In the genomic region with DNA sequence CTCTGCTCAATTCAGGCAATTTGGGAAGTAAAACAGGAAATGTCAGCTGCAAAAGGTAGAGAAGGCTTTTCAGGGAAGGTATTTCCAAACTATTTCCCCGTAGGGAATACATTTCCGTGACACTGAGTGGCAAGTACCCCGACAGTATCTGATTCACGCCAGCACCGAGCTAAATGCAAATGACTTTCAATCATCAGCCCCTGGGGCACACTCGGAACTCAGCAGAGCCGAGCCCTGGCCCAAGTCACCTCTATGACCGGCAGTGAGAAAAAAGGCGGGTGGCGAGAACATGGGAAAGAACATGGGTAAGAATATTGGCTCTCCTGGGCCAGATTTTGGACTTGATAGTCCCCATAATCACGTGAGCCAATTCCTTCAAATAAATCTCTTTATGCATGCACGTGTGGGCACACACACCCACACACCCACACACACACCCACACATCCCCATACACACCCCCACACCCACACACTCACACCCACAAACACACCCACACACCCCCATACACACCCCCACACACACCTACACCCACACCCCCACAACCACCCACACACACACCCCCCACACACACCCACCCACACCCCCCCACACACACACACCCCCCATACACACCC, we compare ENCODE assay signal across 2 cellular contexts.
A peak's percentile ranks its signal among the peaks of the same experiment; 100 is the strongest.
TF ChIP-seq lines count a peak whose summit lies in the region.

No MANE protein-coding gene starts in this region.

TF ChIP-seq in HEK293, 187 proteins besides CTCF, POLR2A, EP300 and RAD21:
- TF ChIP-seq EGR2 (tag by site-specific recombination; IDR thresholded peaks at IDR 0.05; ENCODE audit: low read depth) (peak; percentile 82), KLF10 (tag by site-specific recombination; IDR thresholded peaks at IDR 0.05) (no peak), ZFHX2 (tag by site-specific recombination; conservative IDR thresholded peaks at IDR 0.05) (peak; percentile 84), ZNF146 (tag by site-specific recombination; IDR thresholded peaks at IDR 0.05) (no peak), IKZF3 (tag by site-specific recombination; IDR thresholded peaks at IDR 0.05) (no peak), ZNF416 (tag by site-specific recombination; IDR thresholded peaks at IDR 0.05) (no peak), SCRT2 (tag by site-specific recombination; IDR thresholded peaks at IDR 0.05) (no peak), KLF1 (tag by site-specific recombination; IDR thresholded peaks at IDR 0.05) (peak; percentile 85), KLF9 (tag by site-specific recombination; IDR thresholded peaks at IDR 0.05; ENCODE audit: low read depth) (peak; percentile 76), KLF7 (tag by site-specific recombination; IDR thresholded peaks at IDR 0.05; ENCODE audit: borderline replicate concordance) (no peak), SCRT1 (tag by site-specific recombination; IDR thresholded peaks at IDR 0.05; ENCODE audit: borderline replicate concordance) (no peak)
- TF ChIP-seq, protein P1, sequence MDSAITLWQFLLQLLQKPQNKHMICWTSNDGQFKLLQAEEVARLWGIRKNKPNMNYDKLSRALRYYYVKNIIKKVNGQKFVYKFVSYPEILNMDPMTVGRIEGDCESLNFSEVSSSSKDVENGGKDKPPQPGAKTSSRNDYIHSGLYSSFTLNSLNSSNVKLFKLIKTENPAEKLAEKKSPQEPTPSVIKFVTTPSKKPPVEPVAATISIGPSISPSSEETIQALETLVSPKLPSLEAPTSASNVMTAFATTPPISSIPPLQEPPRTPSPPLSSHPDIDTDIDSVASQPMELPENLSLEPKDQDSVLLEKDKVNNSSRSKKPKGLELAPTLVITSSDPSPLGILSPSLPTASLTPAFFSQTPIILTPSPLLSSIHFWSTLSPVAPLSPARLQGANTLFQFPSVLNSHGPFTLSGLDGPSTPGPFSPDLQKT (IDR thresholded peaks at IDR 0.05; ENCODE audit: borderline replicate concordance, low read depth, low read length): no peak
- TF ChIP-seq, protein P2, sequence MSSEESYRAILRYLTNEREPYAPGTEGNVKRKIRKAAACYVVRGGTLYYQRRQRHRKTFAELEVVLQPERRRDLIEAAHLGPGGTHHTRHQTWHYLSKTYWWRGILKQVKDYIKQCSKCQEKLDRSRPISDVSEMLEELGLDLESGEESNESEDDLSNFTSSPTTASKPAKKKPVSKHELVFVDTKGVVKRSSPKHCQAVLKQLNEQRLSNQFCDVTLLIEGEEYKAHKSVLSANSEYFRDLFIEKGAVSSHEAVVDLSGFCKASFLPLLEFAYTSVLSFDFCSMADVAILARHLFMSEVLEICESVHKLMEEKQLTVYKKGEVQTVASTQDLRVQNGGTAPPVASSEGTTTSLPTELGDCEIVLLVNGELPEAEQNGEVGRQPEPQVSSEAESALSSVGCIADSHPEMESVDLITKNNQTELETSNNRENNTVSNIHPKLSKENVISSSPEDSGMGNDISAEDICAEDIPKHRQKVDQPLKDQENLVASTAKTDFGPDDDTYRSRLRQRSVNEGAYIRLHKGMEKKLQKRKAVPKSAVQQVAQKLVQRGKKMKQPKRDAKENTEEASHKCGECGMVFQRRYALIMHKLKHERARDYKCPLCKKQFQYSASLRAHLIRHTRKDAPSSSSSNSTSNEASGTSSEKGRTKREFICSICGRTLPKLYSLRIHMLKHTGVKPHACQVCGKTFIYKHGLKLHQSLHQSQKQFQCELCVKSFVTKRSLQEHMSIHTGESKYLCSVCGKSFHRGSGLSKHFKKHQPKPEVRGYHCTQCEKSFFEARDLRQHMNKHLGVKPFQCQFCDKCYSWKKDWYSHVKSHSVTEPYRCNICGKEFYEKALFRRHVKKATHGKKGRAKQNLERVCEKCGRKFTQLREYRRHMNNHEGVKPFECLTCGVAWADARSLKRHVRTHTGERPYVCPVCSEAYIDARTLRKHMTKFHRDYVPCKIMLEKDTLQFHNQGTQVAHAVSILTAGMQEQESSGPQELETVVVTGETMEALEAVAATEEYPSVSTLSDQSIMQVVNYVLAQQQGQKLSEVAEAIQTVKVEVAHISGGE (tag by site-specific recombination; conservative IDR thresholded peaks at IDR 0.05; ENCODE audit: low read depth): no peak
TF ChIP-seq in HEK293: peak in this region for 4.

TF ChIP-seq in H1, 55 proteins besides CTCF, POLR2A, EP300 and RAD21:
- TF ChIP-seq TAF1 (IDR thresholded peaks at IDR 0.05; ENCODE audit: low read depth, low read length) (no peak), SIX5 (IDR thresholded peaks at IDR 0.05; ENCODE audit: low read depth, low read length) (no peak), CTBP2 (IDR thresholded peaks at IDR 0.05; ENCODE audit: borderline replicate concordance, insufficient read depth, insufficient read length, low read length) (no peak), TEAD4 (IDR thresholded peaks at IDR 0.05; ENCODE audit: low read depth, low read length) (no peak), SUZ12 (IDR thresholded peaks at IDR 0.05; ENCODE audit: low read length) (no peak), CBX5 (IDR thresholded peaks at IDR 0.05; ENCODE audit: low read depth, low read length) (no peak), CBX8 (IDR thresholded peaks at IDR 0.05; ENCODE audit: borderline replicate concordance, low read depth, low read length) (no peak), HDAC2 (IDR thresholded peaks at IDR 0.05; ENCODE audit: borderline replicate concordance in 1 of 2, low read depth in 2 of 2, low read length in 2 of 2) (no peak), KDM1A (IDR thresholded peaks at IDR 0.05; ENCODE audit: borderline replicate concordance, low read length) (no peak), JUND (IDR thresholded peaks at IDR 0.05; ENCODE audit: low read length) (no peak), CREB1 (IDR thresholded peaks at IDR 0.05) (no peak), BRCA1 (IDR thresholded peaks at IDR 0.05; ENCODE audit: low read depth, low read length) (no peak)
- TF ChIP-seq, protein P3, sequence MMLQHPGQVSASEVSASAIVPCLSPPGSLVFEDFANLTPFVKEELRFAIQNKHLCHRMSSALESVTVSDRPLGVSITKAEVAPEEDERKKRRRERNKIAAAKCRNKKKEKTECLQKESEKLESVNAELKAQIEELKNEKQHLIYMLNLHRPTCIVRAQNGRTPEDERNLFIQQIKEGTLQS (IDR thresholded peaks at IDR 0.05; ENCODE audit: insufficient read depth, low read depth, low read length): no peak
- TF ChIP-seq, protein P4, sequence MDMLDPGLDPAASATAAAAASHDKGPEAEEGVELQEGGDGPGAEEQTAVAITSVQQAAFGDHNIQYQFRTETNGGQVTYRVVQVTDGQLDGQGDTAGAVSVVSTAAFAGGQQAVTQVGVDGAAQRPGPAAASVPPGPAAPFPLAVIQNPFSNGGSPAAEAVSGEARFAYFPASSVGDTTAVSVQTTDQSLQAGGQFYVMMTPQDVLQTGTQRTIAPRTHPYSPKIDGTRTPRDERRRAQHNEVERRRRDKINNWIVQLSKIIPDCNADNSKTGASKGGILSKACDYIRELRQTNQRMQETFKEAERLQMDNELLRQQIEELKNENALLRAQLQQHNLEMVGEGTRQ (IDR thresholded peaks at IDR 0.05; ENCODE audit: low read length): no peak
- TF ChIP-seq, protein P5, sequence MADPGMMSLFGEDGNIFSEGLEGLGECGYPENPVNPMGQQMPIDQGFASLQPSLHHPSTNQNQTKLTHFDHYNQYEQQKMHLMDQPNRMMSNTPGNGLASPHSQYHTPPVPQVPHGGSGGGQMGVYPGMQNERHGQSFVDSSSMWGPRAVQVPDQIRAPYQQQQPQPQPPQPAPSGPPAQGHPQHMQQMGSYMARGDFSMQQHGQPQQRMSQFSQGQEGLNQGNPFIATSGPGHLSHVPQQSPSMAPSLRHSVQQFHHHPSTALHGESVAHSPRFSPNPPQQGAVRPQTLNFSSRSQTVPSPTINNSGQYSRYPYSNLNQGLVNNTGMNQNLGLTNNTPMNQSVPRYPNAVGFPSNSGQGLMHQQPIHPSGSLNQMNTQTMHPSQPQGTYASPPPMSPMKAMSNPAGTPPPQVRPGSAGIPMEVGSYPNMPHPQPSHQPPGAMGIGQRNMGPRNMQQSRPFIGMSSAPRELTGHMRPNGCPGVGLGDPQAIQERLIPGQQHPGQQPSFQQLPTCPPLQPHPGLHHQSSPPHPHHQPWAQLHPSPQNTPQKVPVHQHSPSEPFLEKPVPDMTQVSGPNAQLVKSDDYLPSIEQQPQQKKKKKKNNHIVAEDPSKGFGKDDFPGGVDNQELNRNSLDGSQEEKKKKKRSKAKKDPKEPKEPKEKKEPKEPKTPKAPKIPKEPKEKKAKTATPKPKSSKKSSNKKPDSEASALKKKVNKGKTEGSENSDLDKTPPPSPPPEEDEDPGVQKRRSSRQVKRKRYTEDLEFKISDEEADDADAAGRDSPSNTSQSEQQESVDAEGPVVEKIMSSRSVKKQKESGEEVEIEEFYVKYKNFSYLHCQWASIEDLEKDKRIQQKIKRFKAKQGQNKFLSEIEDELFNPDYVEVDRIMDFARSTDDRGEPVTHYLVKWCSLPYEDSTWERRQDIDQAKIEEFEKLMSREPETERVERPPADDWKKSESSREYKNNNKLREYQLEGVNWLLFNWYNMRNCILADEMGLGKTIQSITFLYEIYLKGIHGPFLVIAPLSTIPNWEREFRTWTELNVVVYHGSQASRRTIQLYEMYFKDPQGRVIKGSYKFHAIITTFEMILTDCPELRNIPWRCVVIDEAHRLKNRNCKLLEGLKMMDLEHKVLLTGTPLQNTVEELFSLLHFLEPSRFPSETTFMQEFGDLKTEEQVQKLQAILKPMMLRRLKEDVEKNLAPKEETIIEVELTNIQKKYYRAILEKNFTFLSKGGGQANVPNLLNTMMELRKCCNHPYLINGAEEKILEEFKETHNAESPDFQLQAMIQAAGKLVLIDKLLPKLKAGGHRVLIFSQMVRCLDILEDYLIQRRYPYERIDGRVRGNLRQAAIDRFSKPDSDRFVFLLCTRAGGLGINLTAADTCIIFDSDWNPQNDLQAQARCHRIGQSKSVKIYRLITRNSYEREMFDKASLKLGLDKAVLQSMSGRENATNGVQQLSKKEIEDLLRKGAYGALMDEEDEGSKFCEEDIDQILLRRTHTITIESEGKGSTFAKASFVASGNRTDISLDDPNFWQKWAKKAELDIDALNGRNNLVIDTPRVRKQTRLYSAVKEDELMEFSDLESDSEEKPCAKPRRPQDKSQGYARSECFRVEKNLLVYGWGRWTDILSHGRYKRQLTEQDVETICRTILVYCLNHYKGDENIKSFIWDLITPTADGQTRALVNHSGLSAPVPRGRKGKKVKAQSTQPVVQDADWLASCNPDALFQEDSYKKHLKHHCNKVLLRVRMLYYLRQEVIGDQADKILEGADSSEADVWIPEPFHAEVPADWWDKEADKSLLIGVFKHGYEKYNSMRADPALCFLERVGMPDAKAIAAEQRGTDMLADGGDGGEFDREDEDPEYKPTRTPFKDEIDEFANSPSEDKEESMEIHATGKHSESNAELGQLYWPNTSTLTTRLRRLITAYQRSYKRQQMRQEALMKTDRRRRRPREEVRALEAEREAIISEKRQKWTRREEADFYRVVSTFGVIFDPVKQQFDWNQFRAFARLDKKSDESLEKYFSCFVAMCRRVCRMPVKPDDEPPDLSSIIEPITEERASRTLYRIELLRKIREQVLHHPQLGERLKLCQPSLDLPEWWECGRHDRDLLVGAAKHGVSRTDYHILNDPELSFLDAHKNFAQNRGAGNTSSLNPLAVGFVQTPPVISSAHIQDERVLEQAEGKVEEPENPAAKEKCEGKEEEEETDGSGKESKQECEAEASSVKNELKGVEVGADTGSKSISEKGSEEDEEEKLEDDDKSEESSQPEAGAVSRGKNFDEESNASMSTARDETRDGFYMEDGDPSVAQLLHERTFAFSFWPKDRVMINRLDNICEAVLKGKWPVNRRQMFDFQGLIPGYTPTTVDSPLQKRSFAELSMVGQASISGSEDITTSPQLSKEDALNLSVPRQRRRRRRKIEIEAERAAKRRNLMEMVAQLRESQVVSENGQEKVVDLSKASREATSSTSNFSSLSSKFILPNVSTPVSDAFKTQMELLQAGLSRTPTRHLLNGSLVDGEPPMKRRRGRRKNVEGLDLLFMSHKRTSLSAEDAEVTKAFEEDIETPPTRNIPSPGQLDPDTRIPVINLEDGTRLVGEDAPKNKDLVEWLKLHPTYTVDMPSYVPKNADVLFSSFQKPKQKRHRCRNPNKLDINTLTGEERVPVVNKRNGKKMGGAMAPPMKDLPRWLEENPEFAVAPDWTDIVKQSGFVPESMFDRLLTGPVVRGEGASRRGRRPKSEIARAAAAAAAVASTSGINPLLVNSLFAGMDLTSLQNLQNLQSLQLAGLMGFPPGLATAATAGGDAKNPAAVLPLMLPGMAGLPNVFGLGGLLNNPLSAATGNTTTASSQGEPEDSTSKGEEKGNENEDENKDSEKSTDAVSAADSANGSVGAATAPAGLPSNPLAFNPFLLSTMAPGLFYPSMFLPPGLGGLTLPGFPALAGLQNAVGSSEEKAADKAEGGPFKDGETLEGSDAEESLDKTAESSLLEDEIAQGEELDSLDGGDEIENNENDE (IDR thresholded peaks at IDR 0.05; ENCODE audit: insufficient replicate concordance, low read length): no peak
